ENCODE assay signal across 1 cellular context in genomic region chr17:51085150-51085805, GRCh38.
TF ChIP-seq lines count a peak whose summit lies in the region.

No MANE protein-coding gene starts in this region.

TF ChIP-seq in SK-N-SH treated with all-trans-retinoic acid at 6 μM for 48 hours, 23 proteins besides CTCF, POLR2A, EP300 and RAD21 (continued from another document):
- TF ChIP-seq, protein P1, sequence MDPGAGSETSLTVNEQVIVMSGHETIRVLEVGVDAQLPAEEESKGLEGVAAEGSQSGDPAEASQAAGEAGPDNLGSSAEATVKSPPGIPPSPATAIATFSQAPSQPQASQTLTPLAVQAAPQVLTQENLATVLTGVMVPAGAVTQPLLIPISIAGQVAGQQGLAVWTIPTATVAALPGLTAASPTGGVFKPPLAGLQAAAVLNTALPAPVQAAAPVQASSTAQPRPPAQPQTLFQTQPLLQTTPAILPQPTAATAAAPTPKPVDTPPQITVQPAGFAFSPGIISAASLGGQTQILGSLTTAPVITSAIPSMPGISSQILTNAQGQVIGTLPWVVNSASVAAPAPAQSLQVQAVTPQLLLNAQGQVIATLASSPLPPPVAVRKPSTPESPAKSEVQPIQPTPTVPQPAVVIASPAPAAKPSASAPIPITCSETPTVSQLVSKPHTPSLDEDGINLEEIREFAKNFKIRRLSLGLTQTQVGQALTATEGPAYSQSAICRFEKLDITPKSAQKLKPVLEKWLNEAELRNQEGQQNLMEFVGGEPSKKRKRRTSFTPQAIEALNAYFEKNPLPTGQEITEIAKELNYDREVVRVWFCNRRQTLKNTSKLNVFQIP (CRISPR knock-in tag; IDR thresholded peaks at IDR 0.05; ENCODE audit: borderline replicate concordance, low read depth) = no peak
